ENCODE assay signal across 2 cellular contexts in genomic region chr16:11094075-11094593, GRCh38.
TF ChIP-seq lines count a peak whose summit lies in the region.

No MANE protein-coding gene starts in this region.

TF ChIP-seq in IMR-90, 13 proteins besides CTCF, POLR2A, EP300 and RAD21:
- TF ChIP-seq SMC3 (IDR thresholded peaks at IDR 0.05; ENCODE audit: low read depth, low read length): no peak
- peak; percentile 47; the same call in 1 of the 2 replicates for TF ChIP-seq FOS (IDR thresholded peaks at IDR 0.05; ENCODE audit: low read depth, low read length)

TF ChIP-seq in HEK293T, 16 proteins besides CTCF, POLR2A, EP300 and RAD21:
- TF ChIP-seq FOXK2 (IDR thresholded peaks at IDR 0.05) (no peak), SUZ12 (IDR thresholded peaks at IDR 0.05) (no peak), BHLHE40 (IDR thresholded peaks at IDR 0.05; ENCODE audit: borderline replicate concordance) (no peak), LEF1 (IDR thresholded peaks at IDR 0.05; ENCODE audit: borderline replicate concordance) (no peak), L3MBTL2 (conservative IDR thresholded peaks at IDR 0.05) (no peak), PKNOX1 (IDR thresholded peaks at IDR 0.05) (no peak), ZNF384 (IDR thresholded peaks at IDR 0.05) (no peak), TARDBP (IDR thresholded peaks at IDR 0.05) (no peak), CTBP1 (IDR thresholded peaks at IDR 0.05; ENCODE audit: borderline replicate concordance) (no peak), FOXM1 (IDR thresholded peaks at IDR 0.05; ENCODE audit: borderline replicate concordance) (no peak), NFRKB (IDR thresholded peaks at IDR 0.05) (no peak), FOXA1 (IDR thresholded peaks at IDR 0.05) (no peak), HDGF (IDR thresholded peaks at IDR 0.05; ENCODE audit: borderline replicate concordance) (no peak), SP1 (IDR thresholded peaks at IDR 0.05) (no peak), ELF4 (IDR thresholded peaks at IDR 0.05) (no peak), ARNT (IDR thresholded peaks at IDR 0.05) (no peak)
